Comparison of ENCODE assay signal across 8 cellular contexts in genomic region chr11:64868904-64869570, GRCh38. TPM values are rescaled to one million over a fixed set of nuclear protein-coding genes. Genes with fewer than 3 reads are reported as not detected.
DNase-seq lines count a peak whose midpoint lies in the region; ATAC-seq and TF ChIP-seq lines count a peak whose summit lies in the region.

No MANE protein-coding gene starts in this region.

- peaks cover 15% of the 10 kb centered on the region; the same call in 1 of the 2 replicates for H3K36me3 ChIP-seq in SJCRH30

- no peaks in the 10 kb centered on the region for H3K79me1 ChIP-seq in H9 (ENCODE audit: insufficient read depth, low read depth, low read length, poor library complexity, severe bottlenecking)

- no peak overlapping the region for H4K91ac ChIP-seq in H9 (ENCODE audit: insufficient read length, low read depth, low read length)

- no peak overlapping the region for H3K4ac ChIP-seq in H9 (ENCODE audit: low read depth, low read length)

- no peak overlapping the region for H3K14ac ChIP-seq in H9 (ENCODE audit: insufficient read depth, low read length)

- no peaks in the 10 kb centered on the region for H3K9me3 ChIP-seq in SJCRH30 (replicated peaks)
- no peaks in the 10 kb centered on the region for H3K9me3 ChIP-seq in H9 (ENCODE audit: control insufficient read depth, low read depth, low read length)

- no peak for TF ChIP-seq POLR2A in erythroblast (IDR thresholded peaks at IDR 0.05; ENCODE audit: low read length)

- H2AK5ac ChIP-seq in H9 (ENCODE audit: insufficient read length, low read length) = no peak overlapping the region

- DNase-seq in GM03348 (ENCODE audit: low spot score) = peak; percentile 78
- peak; percentile 92 to 94 for DNase-seq in SJCRH30
- DNase-seq in effector CD4-positive, alpha-beta T cell = peak; percentile 47
- DNase-seq in omental fat pad (ENCODE audit: low spot score) = no peak
- DNase-seq in NCI-H748 (lab: John Stamatoyannopoulos, UW; ENCODE audit: unreplicated experiment) = no peak
- DNase-seq in erythroblast (lab: John Stamatoyannopoulos, UW) = no peak
- no peak for DNase-seq in H9

- H3K4me3 ChIP-seq in SJCRH30 = no peak overlapping the region

- ATAC-seq in omental fat pad (ENCODE audit: low FRiP score) (peak; percentile 81), HG03460 (IDR thresholded peaks at IDR 0.05; ENCODE audit: unreplicated experiment) (no peak)

- no peaks in the 10 kb centered on the region for H3K27me3 Mint-ChIP-seq in H9 (ENCODE audit: low read depth)

- TF ChIP-seq CTCF in omental fat pad (IDR thresholded peaks at IDR 0.05) (no peak), H9 (conservative IDR thresholded peaks at IDR 0.05) (no peak)

- no peak overlapping the region for H3K23ac ChIP-seq in H9 (ENCODE audit: insufficient read length, low read depth, low read length)

- H2BK5ac ChIP-seq in H9 (ENCODE audit: insufficient read length, low read length) = no peak overlapping the region

- no peak overlapping the region for H2BK12ac ChIP-seq in H9 (ENCODE audit: insufficient read length, low read depth, low read length)

- H2BK15ac ChIP-seq in H9 (ENCODE audit: low read depth, low read length) = no peak overlapping the region

- H3K4me2 ChIP-seq in H9 (ENCODE audit: insufficient read depth, insufficient read length, low read length) = no peak overlapping the region

- H3K9ac ChIP-seq in H9 (ENCODE audit: extremely low read depth, insufficient read length, low read length) = no peak overlapping the region

- no peak overlapping the region for H4K8ac ChIP-seq in H9 (replicated peaks; ENCODE audit: insufficient read length, low read depth, low read length)

- H4K5ac ChIP-seq in H9 (ENCODE audit: insufficient read length, low read depth, low read length) = no peak overlapping the region

- no peaks in the 10 kb centered on the region for H3K79me2 ChIP-seq in H9 (ENCODE audit: insufficient read depth, low read length)

- H2BK20ac ChIP-seq in H9 (ENCODE audit: low read depth, low read length, poor library complexity, severe bottlenecking) = no peak overlapping the region

- peaks cover 0 to 10% (median 4%) of the 10 kb centered on the region in 3 experiments; a peak in 4 of 7 replicates for H3K36me3 Mint-ChIP-seq in H9 (ENCODE audit: insufficient read depth in 1 of 3, low read depth in 3 of 3)

- WGBS in H9 (ENCODE audit: extremely low coverage, insufficient read length, low lambda C conversion rate) = no CpG with 5 or more reads among the region's 21 CpGs

- no peaks in the 10 kb centered on the region for H3K23me2 ChIP-seq in H9 (ENCODE audit: insufficient read length, low read depth, low read length, poor library complexity, severe bottlenecking)

- H3K9me3 Mint-ChIP-seq in H9 = no peaks in the 10 kb centered on the region

- H3K27ac ChIP-seq in SJCRH30 (peak overlapping the region; percentile 83), H9 (ENCODE audit: insufficient read length, low read depth, low read length) (no peak overlapping the region)

- no peak overlapping the region for H3T11ph ChIP-seq in H9 (ENCODE audit: low read length)

- H3K4me1 ChIP-seq in SJCRH30 (peaks cover 77% of the 10 kb centered on the region), H9 (ENCODE audit: insufficient read depth, low read length) (no peaks in the 10 kb centered on the region; the same call in 1 of the 2 replicates)

- H3K27me3 ChIP-seq in SJCRH30 (no peaks in the 10 kb centered on the region), H9 (ENCODE audit: insufficient read depth, low read length) (no peaks in the 10 kb centered on the region)

- H3K56ac ChIP-seq in H9 (ENCODE audit: insufficient read length, low read depth, low read length) = no peak overlapping the region

- no peaks in the 10 kb centered on the region for H4K20me1 ChIP-seq in H9 (ENCODE audit: control insufficient read depth, insufficient read depth, insufficient read length)

- no peak overlapping the region for H2AFZ ChIP-seq in H9 (ENCODE audit: low read length)

- H3K18ac ChIP-seq in H9 (ENCODE audit: insufficient read length, low read depth, low read length) = no peak overlapping the region

- H3K4me1 Mint-ChIP-seq in H9 = peaks cover 0 to 13% of the 10 kb centered on the region in 2 experiments; a peak in 3 of 4 replicates

- no peak overlapping the region for H2BK120ac ChIP-seq in H9 (ENCODE audit: low read depth, low read length, poor library complexity, severe bottlenecking)

- H3K27ac Mint-ChIP-seq in H9 = peak overlapping the region in 1 of 3 experiments; percentile 27; a peak in 2 of 7 replicates

- no peak overlapping the region for H3K4me3 Mint-ChIP-seq in H9

RNA-seq across cellular contexts. Expression of gene EHD1, which starts 9.4 kb away (rescaled TPM):
- 43.4 and 45.0 TPM in 2 replicates for total RNA-seq in SJCRH30 (2014; rRNA removed; shearing (Covaris generic))
- total RNA-seq in omental fat pad (100 to 1,000 TPM in 2 of 4 donors, 10 to 100 TPM in 2; 66.4 to 226 (median 94.8) TPM), H9 (2021) (29.1 and 31.0 TPM in 2 replicates)

RNA-seq across cellular contexts. Expression of gene CDC42BPG, which starts 24.6 kb away (rescaled TPM):
- 0.03 and 0.10 TPM in 2 replicates for total RNA-seq in SJCRH30 (2014; rRNA removed; shearing (Covaris generic))
- total RNA-seq in omental fat pad (under 1 TPM; 0.19 to 0.48 (median 0.42) TPM), H9 (2021) (24.2 and 24.9 TPM in 2 replicates)

RNA-seq across cellular contexts. Expression of gene ATG2A, which starts 48.0 kb away (rescaled TPM):
- 6.2 and 7.4 TPM in 2 replicates for total RNA-seq in SJCRH30 (2014; rRNA removed; shearing (Covaris generic))
- total RNA-seq in omental fat pad = 10 to 100 TPM; 20.3 to 34.8 (median 22.2) TPM
- total RNA-seq in H9 (2021) = 21.3 and 22.1 TPM in 2 replicates

RNA-seq across cellular contexts. Expression of gene PPP2R5B, which starts 55.5 kb away (rescaled TPM):
- total RNA-seq in SJCRH30 (2014; rRNA removed; shearing (Covaris generic)) = 4.7 and 6.4 TPM in 2 replicates
- total RNA-seq in omental fat pad (10 to 100 TPM in 3 of 4 donors, 1 to 10 TPM in 1; 7.8 to 20.3 (median 12.4) TPM), H9 (2021) (5.0 and 6.3 TPM in 2 replicates)

RNA-seq across cellular contexts. Expression of gene MEN1, which starts 58.7 kb away (rescaled TPM):
- 25.9 and 26.3 TPM in 2 replicates for total RNA-seq in SJCRH30 (2014; rRNA removed; shearing (Covaris generic))
- total RNA-seq in omental fat pad (10 to 100 TPM in 3 of 4 donors, 1 to 10 TPM in 1; 7.3 to 20.2 (median 12.2) TPM), H9 (2021) (49.9 and 50.0 TPM in 2 replicates)

Comparison
In these comparisons a context has a peak if more than half of its experiments do, and no peak if none do; other contexts are left out.
1. DNase-seq: peak in GM03348 (single experiment), SJCRH30 (2 of 2) and effector CD4-positive, alpha-beta T cell (single experiment); none in omental fat pad (single experiment), NCI-H748 (single experiment), erythroblast (0 of 2) and H9 (single experiment).
2. RNA of gene CDC42BPG, which starts 24.6 kb away (total RNA-seq): 24.2 to 24.9 TPM in H9; 0.19 to 0.48 TPM in omental fat pad and 0.03 to 0.10 TPM in SJCRH30; every median in the first group is over 10 times any median in the second.